In genomic region chrX:55056820-55057690, GRCh38 we compare ENCODE assay signal across 8 cellular contexts. TPM values are rescaled to one million over a fixed set of nuclear protein-coding genes. Genes with fewer than 3 reads are reported as not detected.
A peak's percentile ranks its signal among the peaks of the same experiment; 100 is the strongest.
DNase-seq lines count a peak whose midpoint lies in the region; ATAC-seq and TF ChIP-seq lines count a peak whose summit lies in the region.

No MANE protein-coding gene starts in this region.

- peaks cover 1 to 21% (median 14%) of the 10 kb centered on the region in 4 donors for H3K4me1 Mint-ChIP-seq in naive thymus-derived CD8-positive, alpha-beta T cell

- in situ Hi-C loops in gastrocnemius medialis (cut with MboI; ENCODE audit: low sequenced_read_pairs in 4 of 4), result loop anchor here in 2 of 4 donors (10.0 to 25.0 kb wide), 2 partner anchors 162 to 170 kb away; no protein-coding TSS in a partner anchor

- no peaks in the 10 kb centered on the region for H4K20me1 ChIP-seq in DND-41 (ENCODE audit: insufficient read depth, low read length)

- no peaks in the 10 kb centered on the region for H3K9me3 ChIP-seq in DND-41 (ENCODE audit: insufficient read depth, low read length, severe bottlenecking)
- no peaks in the 10 kb centered on the region for H3K9me3 ChIP-seq in gastrocnemius medialis
- H3K9me3 ChIP-seq in Peyer's patch, result no peaks in the 10 kb centered on the region

- POLR2A ChIA-PET in naive thymus-derived CD8-positive, alpha-beta T cell (lab: Charles Lee), result interaction anchor here (1.1 kb wide), 1 partner anchor 417 kb away, joined by 4 read pairs; no protein-coding TSS in a partner anchor

- H3K4me1 ChIP-seq in DND-41 (ENCODE audit: insufficient read depth, low read length) (peaks cover 7% of the 10 kb centered on the region; the same call in 1 of the 2 replicates), gastrocnemius medialis (no peaks in the 10 kb centered on the region), Peyer's patch (no peaks in the 10 kb centered on the region)

- peaks cover 0 to 4% (median 0%) of the 10 kb centered on the region in 9 donors for H3K9me3 Mint-ChIP-seq in naive thymus-derived CD8-positive, alpha-beta T cell

- no peaks in the 10 kb centered on the region for H3K36me3 ChIP-seq in DND-41 (ENCODE audit: insufficient read depth, low read length)
- no peaks in the 10 kb centered on the region for H3K36me3 ChIP-seq in gastrocnemius medialis
- no peaks in the 10 kb centered on the region for H3K36me3 ChIP-seq in Peyer's patch

- TF ChIP-seq CTCF in DND-41 (IDR thresholded peaks at IDR 0.05; ENCODE audit: borderline replicate concordance, extremely low read depth, low read length, poor library complexity, severe bottlenecking) (no peak), gastrocnemius medialis (IDR thresholded peaks at IDR 0.05 in 4 of 5, conservative IDR thresholded peaks at IDR 0.05 in 1 of 5) (no peak), lower leg skin (IDR thresholded peaks at IDR 0.05) (no peak), Peyer's patch (IDR thresholded peaks at IDR 0.05) (no peak)

- intact Hi-C loops in gastrocnemius medialis (cut with DNase I; ENCODE audit: low total_unique reads) (loop anchor here (1.0 kb wide), 2 partner anchors 166 to 417 kb away; no protein-coding TSS in a partner anchor), lower leg skin (cut with DNase I; ENCODE audit: low total_unique reads) (no loop called here)

- TF ChIP-seq POLR2A in gastrocnemius medialis (IDR thresholded peaks at IDR 0.05) (no peak), lower leg skin (IDR thresholded peaks at IDR 0.05) (no peak), Peyer's patch (IDR thresholded peaks at IDR 0.05) (no peak)

- H3K4me2 ChIP-seq in DND-41 (ENCODE audit: insufficient read depth, low read length), result no peak overlapping the region; the same call in 1 of the 2 replicates

- DNase-seq in DND-41 (peak; percentile 7), NCI-H2196 (lab: John Stamatoyannopoulos, UW; ENCODE audit: unreplicated experiment) (peak; percentile 11), astrocyte of the hippocampus (ENCODE audit: low read depth, low spot score) (peak; percentile 13), gastrocnemius medialis (no peak), COR-L47 (lab: John Stamatoyannopoulos, UW) (no peak), lower leg skin (ENCODE audit: low spot score in 2 of 2) (no peak), Peyer's patch (no peak)
- peak in 9 of 10 donors; percentile 1 to 73 (median 32) for DNase-seq in naive thymus-derived CD8-positive, alpha-beta T cell

- H3K4me3 ChIP-seq in DND-41 (ENCODE audit: low read depth in 1 of 2, low read length in 2 of 2), result no peak overlapping the region
- H3K4me3 ChIP-seq in gastrocnemius medialis, result peak overlapping the region in 1 of 4 donors; percentile 32
- H3K4me3 ChIP-seq in lower leg skin (ENCODE audit: low read depth, poor library complexity, severe bottlenecking), result no peak overlapping the region
- H3K4me3 ChIP-seq in Peyer's patch, result no peak overlapping the region

- H3K36me3 Mint-ChIP-seq in naive thymus-derived CD8-positive, alpha-beta T cell, result peaks cover 0 to 2% (median 0%) of the 10 kb centered on the region in 3 donors

- ATAC-seq in DND-41 (ENCODE audit: insufficient read depth, low read depth) (peak; percentile 57; the same call in 2 of the 3 replicates), gastrocnemius medialis (no peak)
- peak; percentile 87 to 90 for ATAC-seq in naive thymus-derived CD8-positive, alpha-beta T cell

- H3K27ac ChIP-seq in DND-41 (ENCODE audit: low read length) (no peak overlapping the region), gastrocnemius medialis (no peak overlapping the region), Peyer's patch (no peak overlapping the region)

- 30 to 40% methylated on average over 7 of the region's 7 CpGs for WGBS in lower leg skin, 2 donors

- H3K4me3 Mint-ChIP-seq in naive thymus-derived CD8-positive, alpha-beta T cell, result peak overlapping the region; percentile 64 to 84 (median 78)

- no peak overlapping the region for H3K9ac ChIP-seq in DND-41 (ENCODE audit: low read depth, low read length)

- H3K27me3 Mint-ChIP-seq in naive thymus-derived CD8-positive, alpha-beta T cell, result no peaks in the 10 kb centered on the region

- peak overlapping the region in 9 of 10 donors; percentile 41 to 95 (median 78) for H3K27ac Mint-ChIP-seq in naive thymus-derived CD8-positive, alpha-beta T cell

- 0 out of 2 replicates have a peak overlapping the region, but pooled peaks have one; percentile 33 for H2AFZ ChIP-seq in DND-41 (ENCODE audit: low read depth, low read length)

- H3K27me3 ChIP-seq in DND-41 (ENCODE audit: insufficient read depth, low read length, poor library complexity) (no peaks in the 10 kb centered on the region), gastrocnemius medialis (no peaks in the 10 kb centered on the region), Peyer's patch (no peaks in the 10 kb centered on the region)

- H3K79me2 ChIP-seq in DND-41 (ENCODE audit: insufficient read depth, low read length), result no peaks in the 10 kb centered on the region

RNA-seq across cellular contexts. Expression of gene PAGE2B, which starts 17.8 kb away (rescaled TPM):
- total RNA-seq in naive thymus-derived CD8-positive, alpha-beta T cell, result under 1 TPM in 1 of 2 experiments, not detected in 1; 0.99 TPM
- not detected for polyA plus RNA-seq in naive thymus-derived CD8-positive, alpha-beta T cell
- not detected for total RNA-seq in gastrocnemius medialis
- not detected for total RNA-seq in lower leg skin
- total RNA-seq in Peyer's patch, result not detected

RNA-seq across cellular contexts. Expression of gene ALAS2, which starts 26.3 kb away (rescaled TPM):
- total RNA-seq in naive thymus-derived CD8-positive, alpha-beta T cell, result not detected
- polyA plus RNA-seq in naive thymus-derived CD8-positive, alpha-beta T cell, result not detected
- total RNA-seq in gastrocnemius medialis (1 to 10 TPM in 1 of 4 donors, under 1 TPM in 1, not detected in 2; 0.58 to 2.2 TPM), lower leg skin (not detected), Peyer's patch (not detected)

RNA-seq across cellular contexts. Expression of gene PAGE2, which starts 31.8 kb away (rescaled TPM):
- total RNA-seq in naive thymus-derived CD8-positive, alpha-beta T cell, result not detected
- polyA plus RNA-seq in naive thymus-derived CD8-positive, alpha-beta T cell, result not detected
- not detected for total RNA-seq in gastrocnemius medialis
- not detected for total RNA-seq in lower leg skin
- not detected for total RNA-seq in Peyer's patch

RNA-seq across cellular contexts. Expression of gene APEX2, which starts 56.9 kb away (rescaled TPM):
- 10 to 100 TPM; 13.5 to 14.0 TPM for total RNA-seq in naive thymus-derived CD8-positive, alpha-beta T cell
- polyA plus RNA-seq in naive thymus-derived CD8-positive, alpha-beta T cell, result 10 to 100 TPM; 20.4 to 21.6 (median 21.2) TPM
- total RNA-seq in gastrocnemius medialis (10 to 100 TPM in 1 of 4 donors, 1 to 10 TPM in 3; 8.3 to 17.2 (median 8.8) TPM), lower leg skin (10 to 100 TPM; 17.9 to 25.2 (median 20.2) TPM), Peyer's patch (10 to 100 TPM; 12.4 to 17.8 (median 15.7) TPM)

Comparison
In these comparisons a context has a peak if more than half of its experiments do, and no peak if none do; other contexts are left out.
1. ATAC-seq: peak in DND-41 (single experiment) and naive thymus-derived CD8-positive, alpha-beta T cell (2 of 2); none in gastrocnemius medialis (0 of 2).
2. DNase-seq: peak in DND-41 (single experiment), NCI-H2196 (single experiment), astrocyte of the hippocampus (single experiment) and naive thymus-derived CD8-positive, alpha-beta T cell (9 of 10); none in gastrocnemius medialis (0 of 2), COR-L47 (single experiment), lower leg skin (0 of 2) and Peyer's patch (0 of 3).